In genomic region chr6:16762547-16763477, GRCh38 we compare ENCODE assay signal across 8 cellular contexts. TPM values are rescaled to one million over a fixed set of nuclear protein-coding genes. Genes with fewer than 3 reads are reported as not detected.
A peak's percentile ranks its signal among the peaks of the same experiment; 100 is the strongest.
DNase-seq lines count a peak whose midpoint lies in the region; ATAC-seq and TF ChIP-seq lines count a peak whose summit lies in the region.

No MANE protein-coding gene starts in this region.

- H3K27ac ChIP-seq in OCI-LY3 (ENCODE audit: low read length) (no peak overlapping the region), esophagus squamous epithelium (peak overlapping the region; percentile 97 to 100 (median 99)), testis (peak overlapping the region; percentile 85 to 97)
- H3K27ac ChIP-seq in naive thymus-derived CD4-positive, alpha-beta T cell (ENCODE audit: low read depth, low read length), result peak overlapping the region; percentile 95

- H3K36me3 ChIP-seq in BE2C (no peaks in the 10 kb centered on the region), OCI-LY3 (replicated peaks; ENCODE audit: low read depth, low read length) (no peaks in the 10 kb centered on the region), esophagus squamous epithelium (no peaks in the 10 kb centered on the region), testis (ENCODE audit: low read depth, missing control alignments) (no peaks in the 10 kb centered on the region)
- peaks cover 0 to 6% (median 0%) of the 10 kb centered on the region in 3 experiments for H3K36me3 ChIP-seq in naive thymus-derived CD4-positive, alpha-beta T cell (ENCODE audit: control insufficient read depth in 2 of 3, insufficient read depth in 3 of 3, low read length in 3 of 3)

- H3K4me1 ChIP-seq in BE2C (peaks cover 13% of the 10 kb centered on the region), OCI-LY3 (ENCODE audit: low read length) (peaks cover 11% of the 10 kb centered on the region), esophagus squamous epithelium (peaks cover 4 to 65% (median 15%) of the 10 kb centered on the region in 3 donors), testis (peaks cover 19% of the 10 kb centered on the region)
- H3K4me1 ChIP-seq in naive thymus-derived CD4-positive, alpha-beta T cell (ENCODE audit: control insufficient read depth in 2 of 2, insufficient read depth in 2 of 2, low read length in 2 of 2), result peaks cover 7 to 33% of the 10 kb centered on the region in 2 donors

- TF ChIP-seq CTCF in BE2C (IDR thresholded peaks at IDR 0.05; ENCODE audit: low read depth, low read length) (peak; percentile 90), OCI-LY3 (IDR thresholded peaks at IDR 0.05; ENCODE audit: low read depth, low read length) (peak; percentile 58), esophagus squamous epithelium (IDR thresholded peaks at IDR 0.05) (peak; percentile 51 to 84 (median 70)), testis (IDR thresholded peaks at IDR 0.05) (peak; percentile 69 to 76 (median 72))

- H2AFZ ChIP-seq in OCI-LY3 (ENCODE audit: low read depth, low read length), result no peak overlapping the region

- H4K20me1 ChIP-seq in OCI-LY3 (ENCODE audit: insufficient read depth, low read length), result no peaks in the 10 kb centered on the region

- H3K9me3 Mint-ChIP-seq in activated T-cell treated with anti-CD3 and anti-CD28 coated beads, Interleukin-2, amount 50 U/mL, for 4 hours, result no peaks in the 10 kb centered on the region
- peaks cover 0 to 5% (median 0%) of the 10 kb centered on the region in 11 donors for H3K9me3 Mint-ChIP-seq in naive thymus-derived CD4-positive, alpha-beta T cell

- H3K4me3 ChIP-seq in BE2C (ENCODE audit: low read depth, low read length) (peak overlapping the region; percentile 68), OCI-LY3 (ENCODE audit: low read length) (peak overlapping the region; percentile 81), esophagus squamous epithelium (peak overlapping the region; percentile 79 to 100 (median 98)), testis (peak overlapping the region; percentile 87 to 90)
- peak overlapping the region; percentile 79 for H3K4me3 ChIP-seq in naive thymus-derived CD4-positive, alpha-beta T cell (ENCODE audit: low read length)

- WGBS in esophagus squamous epithelium, 2 donors, result 1% methylated on average over 23 of the region's 32 CpGs
- WGBS in testis, 2 donors, result 1% methylated on average over 23 to 32 of the region's 32 CpGs

- ATAC-seq in GM18873 (IDR thresholded peaks at IDR 0.05; ENCODE audit: low FRiP score, unreplicated experiment) (peak; percentile 45), HG03439 (IDR thresholded peaks at IDR 0.05; ENCODE audit: unreplicated experiment) (peak; percentile 38)
- peak; percentile 5 to 19 for ATAC-seq in activated T-cell treated with anti-CD3 and anti-CD28 coated beads, Interleukin-2, amount 50 U/mL, for 4 hours
- ATAC-seq in naive thymus-derived CD4-positive, alpha-beta T cell, result peak; percentile 48

- H3K9me3 ChIP-seq in BE2C, result no peaks in the 10 kb centered on the region
- no peaks in the 10 kb centered on the region for H3K9me3 ChIP-seq in OCI-LY3 (ENCODE audit: insufficient read depth, low read length)
- no peaks in the 10 kb centered on the region for H3K9me3 ChIP-seq in esophagus squamous epithelium
- H3K9me3 ChIP-seq in naive thymus-derived CD4-positive, alpha-beta T cell (ENCODE audit: control insufficient read depth in 2 of 3, low read length in 3 of 3), result no peaks in the 10 kb centered on the region
- no peaks in the 10 kb centered on the region for H3K9me3 ChIP-seq in testis

- peaks cover 56% of the 10 kb centered on the region for H3K4me1 Mint-ChIP-seq in activated T-cell treated with anti-CD3 and anti-CD28 coated beads, Interleukin-2, amount 50 U/mL, for 4 hours (ENCODE audit: low read depth)
- peaks cover 18 to 61% (median 41%) of the 10 kb centered on the region in 7 donors for H3K4me1 Mint-ChIP-seq in naive thymus-derived CD4-positive, alpha-beta T cell

- no peak for DNase-seq in BE2C
- DNase-seq in activated T-cell treated with anti-CD3 and anti-CD28 coated beads, Interleukin-2, amount 50 U/mL, for 4 hours, result peak; percentile 44
- DNase-seq in esophagus squamous epithelium (lab: John Stamatoyannopoulos, UW), result no peak
- peak; percentile 23 to 83 (median 48) for DNase-seq in naive thymus-derived CD4-positive, alpha-beta T cell
- DNase-seq in testis, result peak; percentile 46

- POLR2A ChIA-PET in naive thymus-derived CD4-positive, alpha-beta T cell (lab: Charles Lee), result interaction anchor here (0.6 to 2.2 kb wide), 7 partner anchors 7 to 443 kb away, joined by 3 to 15 read pairs (median 4); no protein-coding TSS in a partner anchor

- peak overlapping the region; percentile 82 for H3K4me2 ChIP-seq in OCI-LY3 (ENCODE audit: low read length)

- H3K4me3 Mint-ChIP-seq in activated T-cell treated with anti-CD3 and anti-CD28 coated beads, Interleukin-2, amount 50 U/mL, for 4 hours, result peak overlapping the region; percentile 98
- H3K4me3 Mint-ChIP-seq in naive thymus-derived CD4-positive, alpha-beta T cell, result peak overlapping the region; percentile 87 to 100 (median 98)

- no peaks in the 10 kb centered on the region for H3K27me3 Mint-ChIP-seq in activated T-cell treated with anti-CD3 and anti-CD28 coated beads, Interleukin-2, amount 50 U/mL, for 4 hours (ENCODE audit: low read depth)
- H3K27me3 Mint-ChIP-seq in naive thymus-derived CD4-positive, alpha-beta T cell, result peaks cover 0 to 4% (median 0%) of the 10 kb centered on the region in 5 donors

- intact Hi-C loops in esophagus squamous epithelium (cut with DNase I), result loop anchor here (10.0 kb wide), 1 partner anchor 248 kb away; no protein-coding TSS in a partner anchor
- intact Hi-C loops in naive thymus-derived CD4-positive, alpha-beta T cell (cut with micrococcal nuclease), result loop anchor here (1.0 to 10.0 kb wide), 13 partner anchors 48 to 1624 kb away; partner anchors contain the start of genes DEK (in 1 of the 2), DTNBP1 (in 1 of the 2), JARID2 (in 1 of the 2) and KDM1B (in 1 of the 2)
- intact Hi-C loops in testis (cut with DNase I; ENCODE audit: low total_unique reads), result loop anchor here (5.0 to 10.0 kb wide), 2 partner anchors 238 to 426 kb away; no protein-coding TSS in a partner anchor

- H3K27ac Mint-ChIP-seq in naive thymus-derived CD4-positive, alpha-beta T cell, result peak overlapping the region; percentile 93 to 100 (median 97)

- CTCF ChIA-PET in naive thymus-derived CD4-positive, alpha-beta T cell (lab: Charles Lee), result interaction anchor here (0.6 to 3.0 kb wide), 16 partner anchors 9 to 835 kb away, joined by 3 to 18 read pairs (median 4); no protein-coding TSS in a partner anchor

- H3K27me3 ChIP-seq in BE2C, result no peaks in the 10 kb centered on the region
- H3K27me3 ChIP-seq in OCI-LY3 (ENCODE audit: low read depth, low read length), result peaks cover 37% of the 10 kb centered on the region
- no peaks in the 10 kb centered on the region for H3K27me3 ChIP-seq in esophagus squamous epithelium
- no peaks in the 10 kb centered on the region for H3K27me3 ChIP-seq in naive thymus-derived CD4-positive, alpha-beta T cell (ENCODE audit: control insufficient read depth in 2 of 2, insufficient read depth in 2 of 2, low read length in 2 of 2)
- H3K27me3 ChIP-seq in testis, result no peaks in the 10 kb centered on the region

- H3K9ac ChIP-seq in OCI-LY3 (ENCODE audit: low read length), result no peak overlapping the region

- H3K36me3 Mint-ChIP-seq in activated T-cell treated with anti-CD3 and anti-CD28 coated beads, Interleukin-2, amount 50 U/mL, for 4 hours (ENCODE audit: insufficient read depth), result peaks cover 7% of the 10 kb centered on the region
- H3K36me3 Mint-ChIP-seq in naive thymus-derived CD4-positive, alpha-beta T cell, result peaks cover 0 to 11% (median 0%) of the 10 kb centered on the region in 5 donors

- H3K79me2 ChIP-seq in OCI-LY3 (ENCODE audit: low read length), result no peaks in the 10 kb centered on the region

- TF ChIP-seq POLR2A in esophagus squamous epithelium (IDR thresholded peaks at IDR 0.05) (no peak), testis (IDR thresholded peaks at IDR 0.05) (no peak)

RNA-seq across cellular contexts. Expression of gene ATXN1, which starts 1.6 kb away (rescaled TPM):
- polyA plus RNA-seq in BE2C (2012; ENCODE audit: insufficient read depth, insufficient read length, low read depth), result 2.3 TPM
- total RNA-seq in activated T-cell treated with anti-CD3 and anti-CD28 coated beads, Interleukin-2, amount 50 U/mL, for 4 hours, result 10 to 100 TPM; 39.5 to 63.8 (median 45.1) TPM
- total RNA-seq in esophagus squamous epithelium, result 10 to 100 TPM; 17.5 to 50.5 (median 28.5) TPM
- 10 to 100 TPM; 32.2 to 82.7 (median 47.4) TPM for total RNA-seq in naive thymus-derived CD4-positive, alpha-beta T cell
- 1 to 10 TPM; 1.5 to 3.0 TPM for polyA plus RNA-seq in naive thymus-derived CD4-positive, alpha-beta T cell
- total RNA-seq in testis, result 10 to 100 TPM; 64.3 to 84.1 TPM
- 12.8 TPM for polyA plus RNA-seq in testis (ENCODE audit: insufficient read depth, low read depth, low replicate concordance)

Comparison
In these comparisons a context has a peak if more than half of its experiments do, and no peak if none do; other contexts are left out.
1. DNase-seq: peak in activated T-cell treated with anti-CD3 and anti-CD28 coated beads, Interleukin-2, amount 50 U/mL, for 4 hours (single experiment), naive thymus-derived CD4-positive, alpha-beta T cell (9 of 9) and testis (single experiment); none in BE2C (single experiment) and esophagus squamous epithelium (single experiment).
2. Peak in every context shown above with its lines, with median percentiles within 50 percentile points of each other: H3K4me3 ChIP-seq, CTCF ChIP-seq and ATAC-seq.